Comparison of ENCODE assay signal across 8 cellular contexts in genomic region chr10:86520871-86521619, GRCh38. TPM values are rescaled to one million over a fixed set of nuclear protein-coding genes. Genes with fewer than 3 reads are reported as not detected.
DNase-seq lines count a peak whose midpoint lies in the region; ATAC-seq and TF ChIP-seq lines count a peak whose summit lies in the region.

No MANE protein-coding gene starts in this region.

- peaks cover 67% of the 10 kb centered on the region for H3K4me1 Mint-ChIP-seq in activated CD4-positive, alpha-beta T cell treated with anti-CD3 and anti-CD28 coated beads, Interleukin-2, amount 10 ng/mL, durations not matched to agents 7 days and 5 days
- H3K4me1 Mint-ChIP-seq in memory B cell: peaks cover 16% of the 10 kb centered on the region
- H3K4me1 Mint-ChIP-seq in stimulated activated memory B cell treated with anti-CD40 and anti-IgM and Interleukin-4, amounts not matched to agents 10 μg/mL and 1 μg/mL and 100 μg/mL, for 72 hours: peaks cover 59% of the 10 kb centered on the region

- H3K4me3 Mint-ChIP-seq in activated CD4-positive, alpha-beta T cell treated with anti-CD3 and anti-CD28 coated beads, Interleukin-2, amount 10 ng/mL, durations not matched to agents 7 days and 5 days: peak overlapping the region; percentile 89
- peak overlapping the region; percentile 82 for H3K4me3 Mint-ChIP-seq in memory B cell
- peak overlapping the region; percentile 81 for H3K4me3 Mint-ChIP-seq in stimulated activated memory B cell treated with anti-CD40 and anti-IgM and Interleukin-4, amounts not matched to agents 10 μg/mL and 1 μg/mL and 100 μg/mL, for 72 hours

- H3K4me1 ChIP-seq in KMS-11 (ENCODE audit: low read depth, poor library complexity, severe bottlenecking) (peaks cover 23% of the 10 kb centered on the region), ectodermal cell (ENCODE audit: control insufficient read depth, insufficient read depth, low read length) (no peaks in the 10 kb centered on the region)

- H3K27me3 Mint-ChIP-seq in activated CD4-positive, alpha-beta T cell treated with anti-CD3 and anti-CD28 coated beads, Interleukin-2, amount 10 ng/mL, durations not matched to agents 7 days and 5 days: no peaks in the 10 kb centered on the region
- no peaks in the 10 kb centered on the region for H3K27me3 Mint-ChIP-seq in memory B cell
- no peaks in the 10 kb centered on the region for H3K27me3 Mint-ChIP-seq in stimulated activated memory B cell treated with anti-CD40 and anti-IgM and Interleukin-4, amounts not matched to agents 10 μg/mL and 1 μg/mL and 100 μg/mL, for 72 hours

- peak; percentile 29 for ATAC-seq in GM21737 (IDR thresholded peaks at IDR 0.05; ENCODE audit: unreplicated experiment)
- peak; percentile 49 for ATAC-seq in memory B cell (ENCODE audit: low read depth)
- peak; percentile 56 for ATAC-seq in stimulated activated memory B cell treated with anti-CD40 and anti-IgM and Interleukin-4, amounts not matched to agents 10 μg/mL and 1 μg/mL and 100 μg/mL, for 72 hours

- H3K9ac ChIP-seq in KMS-11: peak overlapping the region; percentile 84

- H2AFZ ChIP-seq in KMS-11 (ENCODE audit: low read depth): peak overlapping the region; percentile 89

- peaks cover 68% of the 10 kb centered on the region for H3K79me2 ChIP-seq in KMS-11 (ENCODE audit: insufficient read depth, low read depth)

- H3K27me3 ChIP-seq in KMS-11 (ENCODE audit: insufficient read depth, low read depth) (no peaks in the 10 kb centered on the region), ectodermal cell (ENCODE audit: control insufficient read depth, insufficient read depth, low read length, poor library complexity, severe bottlenecking) (peaks cover 3% of the 10 kb centered on the region)

- no peak for TF ChIP-seq CTCF in GM10266 (IDR thresholded peaks at IDR 0.05; ENCODE audit: control insufficient read depth, insufficient read depth, low read depth, missing control alignments)
- no peak for TF ChIP-seq CTCF in KMS-11 (conservative IDR thresholded peaks at IDR 0.05; ENCODE audit: low read depth, low read length)

- no peak overlapping the region for H3K4me3 ChIP-seq in KMS-11 (IDR thresholded peaks at IDR 0.05; ENCODE audit: insufficient read depth, low read depth, low read length)
- peak overlapping the region; percentile 87 for H3K4me3 ChIP-seq in ectodermal cell (ENCODE audit: insufficient read depth, low read depth, low read length)

- CTCF ChIA-PET in activated CD4-positive, alpha-beta T cell treated with anti-CD3 and anti-CD28 coated beads, Interleukin-2, amount 10 ng/mL, durations not matched to agents 7 days and 5 days (lab: Charles Lee): interaction anchor here (0.9 kb wide), 1 partner anchor 64 kb away, joined by 3 read pairs; no protein-coding TSS in a partner anchor

- peak overlapping the region; percentile 46 for H3K4me2 ChIP-seq in KMS-11

- peak overlapping the region; percentile 92 for H3K27ac Mint-ChIP-seq in activated CD4-positive, alpha-beta T cell treated with anti-CD3 and anti-CD28 coated beads, Interleukin-2, amount 10 ng/mL, durations not matched to agents 7 days and 5 days
- peak overlapping the region; percentile 68 for H3K27ac Mint-ChIP-seq in memory B cell
- H3K27ac Mint-ChIP-seq in stimulated activated memory B cell treated with anti-CD40 and anti-IgM and Interleukin-4, amounts not matched to agents 10 μg/mL and 1 μg/mL and 100 μg/mL, for 72 hours: peak overlapping the region; percentile 72

- no peaks in the 10 kb centered on the region for H3K9me3 Mint-ChIP-seq in activated CD4-positive, alpha-beta T cell treated with anti-CD3 and anti-CD28 coated beads, Interleukin-2, amount 10 ng/mL, durations not matched to agents 7 days and 5 days
- no peaks in the 10 kb centered on the region for H3K9me3 Mint-ChIP-seq in memory B cell
- no peaks in the 10 kb centered on the region for H3K9me3 Mint-ChIP-seq in stimulated activated memory B cell treated with anti-CD40 and anti-IgM and Interleukin-4, amounts not matched to agents 10 μg/mL and 1 μg/mL and 100 μg/mL, for 72 hours

- DNase-seq in GM10266 (ENCODE audit: extremely low spot score) (peak; percentile 66), memory B cell (ENCODE audit: low spot score in 2 of 2) (no peak), NCI-H1105 (lab: John Stamatoyannopoulos, UW) (no peak)
- peak; percentile 59 for DNase-seq in activated CD4-positive, alpha-beta T cell treated with anti-CD3 and anti-CD28 coated beads, Interleukin-2, amount 10 ng/mL, durations not matched to agents 7 days and 5 days

- POLR2A ChIA-PET in activated CD4-positive, alpha-beta T cell treated with anti-CD3 and anti-CD28 coated beads, Interleukin-2, amount 10 ng/mL, durations not matched to agents 7 days and 5 days (lab: Charles Lee): no interaction called here

- H3K36me3 Mint-ChIP-seq in activated CD4-positive, alpha-beta T cell treated with anti-CD3 and anti-CD28 coated beads, Interleukin-2, amount 10 ng/mL, durations not matched to agents 7 days and 5 days (ENCODE audit: low read depth): peaks cover 31% of the 10 kb centered on the region
- H3K36me3 Mint-ChIP-seq in memory B cell: peaks cover 12% of the 10 kb centered on the region
- H3K36me3 Mint-ChIP-seq in stimulated activated memory B cell treated with anti-CD40 and anti-IgM and Interleukin-4, amounts not matched to agents 10 μg/mL and 1 μg/mL and 100 μg/mL, for 72 hours: peaks cover 11% of the 10 kb centered on the region

- WGBS in ectodermal cell, 2 experiments: 0% methylated on average over 64 of the region's 64 CpGs

- H3K27ac ChIP-seq in KMS-11 (peak overlapping the region; percentile 74), ectodermal cell (ENCODE audit: insufficient read depth, low read depth, low read length, poor library complexity, severe bottlenecking) (peak overlapping the region; percentile 40)

- peaks cover 16% of the 10 kb centered on the region; the same call in 1 of the 2 replicates for H4K20me1 ChIP-seq in KMS-11 (ENCODE audit: insufficient read depth)

- no peaks in the 10 kb centered on the region for H3K9me3 ChIP-seq in ectodermal cell (ENCODE audit: control insufficient read depth, low read length)

- H3K36me3 ChIP-seq in KMS-11 (ENCODE audit: insufficient read depth): no peaks in the 10 kb centered on the region
- H3K36me3 ChIP-seq in ectodermal cell (ENCODE audit: control insufficient read depth, insufficient read depth, low read length): no peaks in the 10 kb centered on the region

RNA-seq across cellular contexts. Expression of gene WAPL, which starts 0.5 kb away (rescaled TPM):
- 10 to 100 TPM; 50.3 to 54.4 TPM for total RNA-seq in activated CD4-positive, alpha-beta T cell treated with anti-CD3 and anti-CD28 coated beads, Interleukin-2, amount 10 ng/mL, durations not matched to agents 7 days and 5 days
- polyA plus RNA-seq in ectodermal cell (2013, experiment 1 of 4): 48.4 TPM
- polyA plus RNA-seq in ectodermal cell (2013, experiment 2 of 4): 51.5 TPM
- 33.5 TPM for polyA plus RNA-seq in ectodermal cell (2013, experiment 3 of 4)
- polyA plus RNA-seq in ectodermal cell (2013, experiment 4 of 4): 37.6 TPM

Comparison
In these comparisons a context has a peak if more than half of its experiments do, and no peak if none do; other contexts are left out.
1. DNase-seq: peak in GM10266 (single experiment) and activated CD4-positive, alpha-beta T cell treated with anti-CD3 and anti-CD28 coated beads, Interleukin-2, amount 10 ng/mL, durations not matched to agents 7 days and 5 days (single experiment); none in memory B cell (0 of 2) and NCI-H1105 (single experiment).
2. Peak in every context shown above with its lines, with median percentiles within 50 percentile points of each other: ATAC-seq, H3K27ac Mint-ChIP-seq and H3K4me3 Mint-ChIP-seq.